In genomic region chr1:114780344-114781226, GRCh38 we compare ENCODE assay signal across 1 cellular context.
TF ChIP-seq lines count a peak whose summit lies in the region.

Gene SIKE1 (minus strand): TSS chr1:114780685. CDS start chr1:114780607, 78 bp downstream.

TF ChIP-seq in HepG2, 621 proteins besides CTCF, POLR2A, EP300 and RAD21 (continued from another document and continues in another):
- TF ChIP-seq, protein P1, sequence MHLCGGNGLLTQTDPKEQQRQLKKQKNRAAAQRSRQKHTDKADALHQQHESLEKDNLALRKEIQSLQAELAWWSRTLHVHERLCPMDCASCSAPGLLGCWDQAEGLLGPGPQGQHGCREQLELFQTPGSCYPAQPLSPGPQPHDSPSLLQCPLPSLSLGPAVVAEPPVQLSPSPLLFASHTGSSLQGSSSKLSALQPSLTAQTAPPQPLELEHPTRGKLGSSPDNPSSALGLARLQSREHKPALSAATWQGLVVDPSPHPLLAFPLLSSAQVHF (CRISPR knock-in tag; IDR thresholded peaks at IDR 0.05): no peak
- TF ChIP-seq ZNF17 (CRISPR knock-in tag; IDR thresholded peaks at IDR 0.05): no peak
- peak; percentile 96 for TF ChIP-seq ZMYM4 (CRISPR knock-in tag; IDR thresholded peaks at IDR 0.05)
- no peak for TF ChIP-seq ZNF430 (CRISPR knock-in tag; IDR thresholded peaks at IDR 0.05)
- no peak for TF ChIP-seq ZBTB8A (CRISPR knock-in tag; IDR thresholded peaks at IDR 0.05; ENCODE audit: borderline replicate concordance, low read depth)
- TF ChIP-seq ZNF160 (CRISPR knock-in tag; IDR thresholded peaks at IDR 0.05): no peak; the same call in 1 of the 2 replicates
- TF ChIP-seq ZNF878 (CRISPR knock-in tag; IDR thresholded peaks at IDR 0.05): no peak
- TF ChIP-seq, protein P2, sequence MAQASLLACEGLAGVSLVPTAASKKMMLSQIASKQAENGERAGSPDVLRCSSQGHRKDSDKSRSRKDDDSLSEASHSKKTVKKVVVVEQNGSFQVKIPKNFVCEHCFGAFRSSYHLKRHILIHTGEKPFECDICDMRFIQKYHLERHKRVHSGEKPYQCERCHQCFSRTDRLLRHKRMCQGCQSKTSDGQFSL (CRISPR knock-in tag; IDR thresholded peaks at IDR 0.05): no peak
- TF ChIP-seq, protein P3, sequence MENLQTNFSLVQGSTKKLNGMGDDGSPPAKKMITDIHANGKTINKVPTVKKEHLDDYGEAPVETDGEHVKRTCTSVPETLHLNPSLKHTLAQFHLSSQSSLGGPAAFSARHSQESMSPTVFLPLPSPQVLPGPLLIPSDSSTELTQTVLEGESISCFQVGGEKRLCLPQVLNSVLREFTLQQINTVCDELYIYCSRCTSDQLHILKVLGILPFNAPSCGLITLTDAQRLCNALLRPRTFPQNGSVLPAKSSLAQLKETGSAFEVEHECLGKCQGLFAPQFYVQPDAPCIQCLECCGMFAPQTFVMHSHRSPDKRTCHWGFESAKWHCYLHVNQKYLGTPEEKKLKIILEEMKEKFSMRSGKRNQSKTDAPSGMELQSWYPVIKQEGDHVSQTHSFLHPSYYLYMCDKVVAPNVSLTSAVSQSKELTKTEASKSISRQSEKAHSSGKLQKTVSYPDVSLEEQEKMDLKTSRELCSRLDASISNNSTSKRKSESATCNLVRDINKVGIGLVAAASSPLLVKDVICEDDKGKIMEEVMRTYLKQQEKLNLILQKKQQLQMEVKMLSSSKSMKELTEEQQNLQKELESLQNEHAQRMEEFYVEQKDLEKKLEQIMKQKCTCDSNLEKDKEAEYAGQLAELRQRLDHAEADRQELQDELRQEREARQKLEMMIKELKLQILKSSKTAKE (CRISPR knock-in tag; IDR thresholded peaks at IDR 0.05; ENCODE audit: borderline replicate concordance): no peak; the same call in 1 of the 2 replicates
- TF ChIP-seq, protein P4, sequence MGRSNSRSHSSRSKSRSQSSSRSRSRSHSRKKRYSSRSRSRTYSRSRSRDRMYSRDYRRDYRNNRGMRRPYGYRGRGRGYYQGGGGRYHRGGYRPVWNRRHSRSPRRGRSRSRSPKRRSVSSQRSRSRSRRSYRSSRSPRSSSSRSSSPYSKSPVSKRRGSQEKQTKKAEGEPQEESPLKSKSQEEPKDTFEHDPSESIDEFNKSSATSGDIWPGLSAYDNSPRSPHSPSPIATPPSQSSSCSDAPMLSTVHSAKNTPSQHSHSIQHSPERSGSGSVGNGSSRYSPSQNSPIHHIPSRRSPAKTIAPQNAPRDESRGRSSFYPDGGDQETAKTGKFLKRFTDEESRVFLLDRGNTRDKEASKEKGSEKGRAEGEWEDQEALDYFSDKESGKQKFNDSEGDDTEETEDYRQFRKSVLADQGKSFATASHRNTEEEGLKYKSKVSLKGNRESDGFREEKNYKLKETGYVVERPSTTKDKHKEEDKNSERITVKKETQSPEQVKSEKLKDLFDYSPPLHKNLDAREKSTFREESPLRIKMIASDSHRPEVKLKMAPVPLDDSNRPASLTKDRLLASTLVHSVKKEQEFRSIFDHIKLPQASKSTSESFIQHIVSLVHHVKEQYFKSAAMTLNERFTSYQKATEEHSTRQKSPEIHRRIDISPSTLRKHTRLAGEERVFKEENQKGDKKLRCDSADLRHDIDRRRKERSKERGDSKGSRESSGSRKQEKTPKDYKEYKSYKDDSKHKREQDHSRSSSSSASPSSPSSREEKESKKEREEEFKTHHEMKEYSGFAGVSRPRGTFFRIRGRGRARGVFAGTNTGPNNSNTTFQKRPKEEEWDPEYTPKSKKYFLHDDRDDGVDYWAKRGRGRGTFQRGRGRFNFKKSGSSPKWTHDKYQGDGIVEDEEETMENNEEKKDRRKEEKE (IDR thresholded peaks at IDR 0.05): no peak
- peak; percentile 50; the same call in 1 of the 2 replicates for TF ChIP-seq HES4 (CRISPR knock-in tag; IDR thresholded peaks at IDR 0.05; ENCODE audit: borderline replicate concordance)
- no peak; the same call in 1 of the 2 replicates for TF ChIP-seq ZNF180 (CRISPR knock-in tag; IDR thresholded peaks at IDR 0.05; ENCODE audit: borderline replicate concordance, low read depth)
- TF ChIP-seq DPF2 (CRISPR knock-in tag; IDR thresholded peaks at IDR 0.05; ENCODE audit: borderline replicate concordance, low read depth): peak; percentile 41; the same call in 1 of the 2 replicates
- no peak for TF ChIP-seq REL (CRISPR knock-in tag; conservative IDR thresholded peaks at IDR 0.05)
- TF ChIP-seq ZNF607 (CRISPR knock-in tag; IDR thresholded peaks at IDR 0.05; ENCODE audit: borderline replicate concordance): peak; percentile 96
- no peak for TF ChIP-seq ZNF10 (CRISPR knock-in tag; IDR thresholded peaks at IDR 0.05; ENCODE audit: borderline replicate concordance, low read depth)
- no peak for TF ChIP-seq MZF1 (CRISPR knock-in tag; IDR thresholded peaks at IDR 0.05; ENCODE audit: borderline replicate concordance)
- TF ChIP-seq ZNF615 (CRISPR knock-in tag; IDR thresholded peaks at IDR 0.05; ENCODE audit: borderline replicate concordance): no peak
- peak; percentile 73; the same call in 1 of the 2 replicates for TF ChIP-seq ZNF230 (CRISPR knock-in tag; IDR thresholded peaks at IDR 0.05)
- TF ChIP-seq PHF5A (CRISPR knock-in tag; IDR thresholded peaks at IDR 0.05; ENCODE audit: low read depth, unreplicated experiment): no peak
- no peak for TF ChIP-seq ZNF20 (CRISPR knock-in tag; IDR thresholded peaks at IDR 0.05)
- no peak for TF ChIP-seq SRSF9 (IDR thresholded peaks at IDR 0.05; ENCODE audit: borderline replicate concordance, insufficient read depth, low read depth, low read length, poor library complexity, severe bottlenecking)
- TF ChIP-seq ZBTB34 (CRISPR knock-in tag; IDR thresholded peaks at IDR 0.05): no peak
- TF ChIP-seq MXI1 (IDR thresholded peaks at IDR 0.05; ENCODE audit: borderline replicate concordance, low read depth, low read length): peak; percentile 30; the same call in 1 of the 3 replicates
- TF ChIP-seq ZNF337 (CRISPR knock-in tag; IDR thresholded peaks at IDR 0.05; ENCODE audit: borderline replicate concordance, low read depth): 0 out of 2 replicates have a peak, but pooled peaks have one; percentile 70
- peak; percentile 72; the same call in 1 of the 2 replicates for TF ChIP-seq ZNF614 (CRISPR knock-in tag; IDR thresholded peaks at IDR 0.05; ENCODE audit: borderline replicate concordance)
- no peak for TF ChIP-seq ELF4 (CRISPR knock-in tag; IDR thresholded peaks at IDR 0.05; ENCODE audit: borderline replicate concordance)
- TF ChIP-seq GZF1 (CRISPR knock-in tag; IDR thresholded peaks at IDR 0.05): no peak
- TF ChIP-seq, protein P5, sequence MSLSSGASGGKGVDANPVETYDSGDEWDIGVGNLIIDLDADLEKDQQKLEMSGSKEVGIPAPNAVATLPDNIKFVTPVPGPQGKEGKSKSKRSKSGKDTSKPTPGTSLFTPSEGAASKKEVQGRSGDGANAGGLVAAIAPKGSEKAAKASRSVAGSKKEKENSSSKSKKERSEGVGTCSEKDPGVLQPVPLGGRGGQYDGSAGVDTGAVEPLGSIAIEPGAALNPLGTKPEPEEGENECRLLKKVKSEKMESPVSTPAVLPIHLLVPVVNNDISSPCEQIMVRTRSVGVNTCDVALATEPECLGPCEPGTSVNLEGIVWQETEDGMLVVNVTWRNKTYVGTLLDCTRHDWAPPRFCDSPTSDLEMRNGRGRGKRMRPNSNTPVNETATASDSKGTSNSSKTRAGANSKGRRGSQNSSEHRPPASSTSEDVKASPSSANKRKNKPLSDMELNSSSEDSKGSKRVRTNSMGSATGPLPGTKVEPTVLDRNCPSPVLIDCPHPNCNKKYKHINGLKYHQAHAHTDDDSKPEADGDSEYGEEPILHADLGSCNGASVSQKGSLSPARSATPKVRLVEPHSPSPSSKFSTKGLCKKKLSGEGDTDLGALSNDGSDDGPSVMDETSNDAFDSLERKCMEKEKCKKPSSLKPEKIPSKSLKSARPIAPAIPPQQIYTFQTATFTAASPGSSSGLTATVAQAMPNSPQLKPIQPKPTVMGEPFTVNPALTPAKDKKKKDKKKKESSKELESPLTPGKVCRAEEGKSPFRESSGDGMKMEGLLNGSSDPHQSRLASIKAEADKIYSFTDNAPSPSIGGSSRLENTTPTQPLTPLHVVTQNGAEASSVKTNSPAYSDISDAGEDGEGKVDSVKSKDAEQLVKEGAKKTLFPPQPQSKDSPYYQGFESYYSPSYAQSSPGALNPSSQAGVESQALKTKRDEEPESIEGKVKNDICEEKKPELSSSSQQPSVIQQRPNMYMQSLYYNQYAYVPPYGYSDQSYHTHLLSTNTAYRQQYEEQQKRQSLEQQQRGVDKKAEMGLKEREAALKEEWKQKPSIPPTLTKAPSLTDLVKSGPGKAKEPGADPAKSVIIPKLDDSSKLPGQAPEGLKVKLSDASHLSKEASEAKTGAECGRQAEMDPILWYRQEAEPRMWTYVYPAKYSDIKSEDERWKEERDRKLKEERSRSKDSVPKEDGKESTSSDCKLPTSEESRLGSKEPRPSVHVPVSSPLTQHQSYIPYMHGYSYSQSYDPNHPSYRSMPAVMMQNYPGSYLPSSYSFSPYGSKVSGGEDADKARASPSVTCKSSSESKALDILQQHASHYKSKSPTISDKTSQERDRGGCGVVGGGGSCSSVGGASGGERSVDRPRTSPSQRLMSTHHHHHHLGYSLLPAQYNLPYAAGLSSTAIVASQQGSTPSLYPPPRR (CRISPR knock-in tag; IDR thresholded peaks at IDR 0.05; ENCODE audit: borderline replicate concordance): no peak; the same call in 1 of the 2 replicates
- TF ChIP-seq ZNF503 (CRISPR knock-in tag; IDR thresholded peaks at IDR 0.05): 0 out of 2 replicates have a peak, but pooled peaks have one; percentile 42
- TF ChIP-seq ZNF30 (CRISPR knock-in tag; IDR thresholded peaks at IDR 0.05): no peak
- TF ChIP-seq KDM1A (CRISPR knock-in tag; IDR thresholded peaks at IDR 0.05): no peak
- TF ChIP-seq KAT2B (IDR thresholded peaks at IDR 0.05; ENCODE audit: borderline replicate concordance, low read depth, low read length): no peak
- TF ChIP-seq MXD4 (CRISPR knock-in tag; IDR thresholded peaks at IDR 0.05): peak; percentile 60; the same call in 1 of the 2 replicates
- TF ChIP-seq PLRG1 (conservative IDR thresholded peaks at IDR 0.05): no peak
- TF ChIP-seq ZNF329 (CRISPR knock-in tag; IDR thresholded peaks at IDR 0.05; ENCODE audit: low read depth): peak; percentile 65; the same call in 1 of the 2 replicates
- TF ChIP-seq ELF1 (CRISPR knock-in tag; IDR thresholded peaks at IDR 0.05): peak; percentile 81
- no peak for TF ChIP-seq CEBPZ (IDR thresholded peaks at IDR 0.05; ENCODE audit: low read length)
- TF ChIP-seq ZFAT (CRISPR knock-in tag; conservative IDR thresholded peaks at IDR 0.05): no peak
- peak; percentile 31; the same call in 1 of the 2 replicates for TF ChIP-seq BCL6 (CRISPR knock-in tag; IDR thresholded peaks at IDR 0.05)
- 0 out of 2 replicates have a peak, but pooled peaks have one; percentile 46 for TF ChIP-seq BRF2 (CRISPR knock-in tag; IDR thresholded peaks at IDR 0.05)
- TF ChIP-seq ZKSCAN5 (CRISPR knock-in tag; IDR thresholded peaks at IDR 0.05): no peak
- peak; percentile 52 for TF ChIP-seq ZNF441 (CRISPR knock-in tag; IDR thresholded peaks at IDR 0.05; ENCODE audit: borderline replicate concordance)
- no peak for TF ChIP-seq HMG20A (CRISPR knock-in tag; IDR thresholded peaks at IDR 0.05; ENCODE audit: borderline replicate concordance)
